9 cellular contexts compared by ENCODE assay signal in genomic region chr13:106536244-106537034, GRCh38.
A peak's percentile ranks its signal among the peaks of the same experiment; 100 is the strongest.
DNase-seq lines count a peak whose midpoint lies in the region; ATAC-seq and FAIRE-seq lines count a peak whose summit lies in the region.
"Had no signal": no experiment of that assay in that cellular context is flagged by ENCODE, and none has a peak within 500 bp of the region (broad histone marks: within the 10 kb centered on the region; RNA-seq: fewer than 3 reads in every experiment).

No MANE protein-coding gene starts in this region.

- FAIRE-seq in GM19239 (lab: Jason Lieb, UNC), result peak; percentile 78
- FAIRE-seq: colon had no signal

- H3K4me1 ChIP-seq in BLaER1, result peaks cover 32% of the 10 kb centered on the region

- no peaks in the 10 kb centered on the region for H3K9me3 Mint-ChIP-seq in memory B cell

- H3K4me3 ChIP-seq in BLaER1, result peak overlapping the region; percentile 94

- H3K9ac ChIP-seq in BLaER1, result peak overlapping the region; percentile 88

- ATAC-seq in HG03442 (IDR thresholded peaks at IDR 0.05; ENCODE audit: unreplicated experiment) (peak; percentile 32), memory B cell (ENCODE audit: low read depth) (peak; percentile 43)

- peak; percentile 66 for DNase-seq in GM19239 (ENCODE audit: insufficient read length, low spot score)
- peak; percentile 94 for DNase-seq in NCI-H774 (lab: John Stamatoyannopoulos, UW)
- peak; percentile 69 to 91 for DNase-seq in activated CD8-positive, alpha-beta memory T cell treated with anti-CD3 and anti-CD28 coated beads for 1 hour (ENCODE audit: extremely low read depth in 1 of 2, low read depth in 1 of 2)
- peak; percentile 80 for DNase-seq in effector CD8-positive, alpha-beta T cell (lab: John Stamatoyannopoulos, UW)
- DNase-seq in memory B cell (ENCODE audit: low spot score in 2 of 2), result peak; percentile 89 to 95
- DNase-seq in stimulated activated CD8-positive, alpha-beta memory T cell treated with anti-CD3 and anti-CD28 coated beads, Interleukin-12 subunit alpha, Interleukin-12 subunit beta, amount 100 ng/mL, for 1 hour (ENCODE audit: low read depth), result peak; percentile 91

- H3K4me3 Mint-ChIP-seq in memory B cell, result peak overlapping the region; percentile 98

- peaks cover 24% of the 10 kb centered on the region for H3K36me3 ChIP-seq in BLaER1

- peak overlapping the region; percentile 98 for H3K4me2 ChIP-seq in BLaER1

- H3K4me1 Mint-ChIP-seq in memory B cell, result peaks cover 10% of the 10 kb centered on the region

- peak overlapping the region; percentile 87 for H3K27ac ChIP-seq in BLaER1

- peaks cover 78% of the 10 kb centered on the region for H4K20me1 ChIP-seq in BLaER1

- peaks cover 9% of the 10 kb centered on the region for H3K27me3 Mint-ChIP-seq in memory B cell

- H3K27me3 ChIP-seq in BLaER1, result no peaks in the 10 kb centered on the region

- no peaks in the 10 kb centered on the region for H3K9me3 ChIP-seq in BLaER1

- H3K27ac Mint-ChIP-seq in memory B cell, result peak overlapping the region; percentile 22

- peaks cover 4% of the 10 kb centered on the region for H3K36me3 Mint-ChIP-seq in memory B cell

Comparison
In these comparisons a context has a peak if more than half of its experiments do, and no peak if none do; other contexts are left out.
1. Peak in every context shown above with its lines: DNase-seq, ATAC-seq, H3K4me3 ChIP-seq and H3K27ac ChIP-seq.